Comparison of ENCODE assay signal across 1 cellular context in the genomic region with DNA sequence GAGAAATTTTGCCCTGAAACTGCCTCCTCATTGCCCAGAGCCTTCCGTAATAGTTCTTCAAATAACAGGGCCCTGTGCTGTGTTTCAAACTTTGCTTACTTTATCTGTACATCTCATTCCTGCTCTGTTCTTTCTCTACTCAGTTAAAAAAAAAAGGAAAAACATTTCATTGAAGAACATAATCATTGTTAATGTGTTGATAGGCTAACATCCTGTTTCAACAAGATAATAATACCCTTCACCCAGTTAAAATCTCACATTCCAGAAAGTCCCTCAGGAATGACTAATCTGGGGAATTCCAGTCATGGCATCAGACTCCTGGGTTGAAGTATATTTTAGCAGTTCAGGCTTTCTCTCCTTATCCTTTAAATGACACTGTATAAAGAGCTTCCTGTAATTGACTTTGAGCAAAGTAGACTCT.
TF ChIP-seq lines count a peak whose summit lies in the region.

No MANE protein-coding gene starts in this region.

TF ChIP-seq in IMR-90, 13 proteins besides CTCF, POLR2A, EP300 and RAD21:
- TF ChIP-seq MAZ (IDR thresholded peaks at IDR 0.05; ENCODE audit: borderline replicate concordance, low read depth, low read length) = no peak
- TF ChIP-seq MXI1 (IDR thresholded peaks at IDR 0.05; ENCODE audit: borderline replicate concordance, low read depth, low read length) = no peak
- no peak for TF ChIP-seq RCOR1 (IDR thresholded peaks at IDR 0.05; ENCODE audit: insufficient replicate concordance, low read length)
- peak; percentile 67; the same call in 1 of the 2 replicates for TF ChIP-seq FOS (IDR thresholded peaks at IDR 0.05; ENCODE audit: low read depth, low read length)
- TF ChIP-seq, protein P1, sequence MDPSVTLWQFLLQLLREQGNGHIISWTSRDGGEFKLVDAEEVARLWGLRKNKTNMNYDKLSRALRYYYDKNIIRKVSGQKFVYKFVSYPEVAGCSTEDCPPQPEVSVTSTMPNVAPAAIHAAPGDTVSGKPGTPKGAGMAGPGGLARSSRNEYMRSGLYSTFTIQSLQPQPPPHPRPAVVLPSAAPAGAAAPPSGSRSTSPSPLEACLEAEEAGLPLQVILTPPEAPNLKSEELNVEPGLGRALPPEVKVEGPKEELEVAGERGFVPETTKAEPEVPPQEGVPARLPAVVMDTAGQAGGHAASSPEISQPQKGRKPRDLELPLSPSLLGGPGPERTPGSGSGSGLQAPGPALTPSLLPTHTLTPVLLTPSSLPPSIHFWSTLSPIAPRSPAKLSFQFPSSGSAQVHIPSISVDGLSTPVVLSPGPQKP (IDR thresholded peaks at IDR 0.05; ENCODE audit: borderline replicate concordance, low read depth, low read length) = no peak
- TF ChIP-seq CEBPB (IDR thresholded peaks at IDR 0.05; ENCODE audit: low read depth, low read length) = peak; percentile 11; the same call in 1 of the 2 replicates
- TF ChIP-seq, protein P2, sequence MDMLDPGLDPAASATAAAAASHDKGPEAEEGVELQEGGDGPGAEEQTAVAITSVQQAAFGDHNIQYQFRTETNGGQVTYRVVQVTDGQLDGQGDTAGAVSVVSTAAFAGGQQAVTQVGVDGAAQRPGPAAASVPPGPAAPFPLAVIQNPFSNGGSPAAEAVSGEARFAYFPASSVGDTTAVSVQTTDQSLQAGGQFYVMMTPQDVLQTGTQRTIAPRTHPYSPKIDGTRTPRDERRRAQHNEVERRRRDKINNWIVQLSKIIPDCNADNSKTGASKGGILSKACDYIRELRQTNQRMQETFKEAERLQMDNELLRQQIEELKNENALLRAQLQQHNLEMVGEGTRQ (IDR thresholded peaks at IDR 0.05; ENCODE audit: low read depth, low read length) = no peak
- TF ChIP-seq SMC3 (IDR thresholded peaks at IDR 0.05; ENCODE audit: low read depth, low read length) = no peak
- TF ChIP-seq MAFK (IDR thresholded peaks at IDR 0.05; ENCODE audit: low read depth, low read length) = no peak
- TF ChIP-seq CHD1 (IDR thresholded peaks at IDR 0.05; ENCODE audit: low read depth, low read length) = no peak
- no peak for TF ChIP-seq RFX5 (IDR thresholded peaks at IDR 0.05; ENCODE audit: low read depth, low read length)
- TF ChIP-seq NFE2L2 (IDR thresholded peaks at IDR 0.05; ENCODE audit: low read depth, low read length) = no peak
